ENCODE assay signal across 1 cellular context in genomic region chr1:43067233-43067745, GRCh38.
TF ChIP-seq lines count a peak whose summit lies in the region.

No MANE protein-coding gene starts in this region.

TF ChIP-seq in GM23338, 12 proteins besides CTCF, POLR2A, EP300 and RAD21 (continued from another document):
- TF ChIP-seq EZH2 (IDR thresholded peaks at IDR 0.05; ENCODE audit: low read depth, unreplicated experiment): no peak
- TF ChIP-seq JUNB (IDR thresholded peaks at IDR 0.05; ENCODE audit: unreplicated experiment): no peak
- TF ChIP-seq, protein P1, sequence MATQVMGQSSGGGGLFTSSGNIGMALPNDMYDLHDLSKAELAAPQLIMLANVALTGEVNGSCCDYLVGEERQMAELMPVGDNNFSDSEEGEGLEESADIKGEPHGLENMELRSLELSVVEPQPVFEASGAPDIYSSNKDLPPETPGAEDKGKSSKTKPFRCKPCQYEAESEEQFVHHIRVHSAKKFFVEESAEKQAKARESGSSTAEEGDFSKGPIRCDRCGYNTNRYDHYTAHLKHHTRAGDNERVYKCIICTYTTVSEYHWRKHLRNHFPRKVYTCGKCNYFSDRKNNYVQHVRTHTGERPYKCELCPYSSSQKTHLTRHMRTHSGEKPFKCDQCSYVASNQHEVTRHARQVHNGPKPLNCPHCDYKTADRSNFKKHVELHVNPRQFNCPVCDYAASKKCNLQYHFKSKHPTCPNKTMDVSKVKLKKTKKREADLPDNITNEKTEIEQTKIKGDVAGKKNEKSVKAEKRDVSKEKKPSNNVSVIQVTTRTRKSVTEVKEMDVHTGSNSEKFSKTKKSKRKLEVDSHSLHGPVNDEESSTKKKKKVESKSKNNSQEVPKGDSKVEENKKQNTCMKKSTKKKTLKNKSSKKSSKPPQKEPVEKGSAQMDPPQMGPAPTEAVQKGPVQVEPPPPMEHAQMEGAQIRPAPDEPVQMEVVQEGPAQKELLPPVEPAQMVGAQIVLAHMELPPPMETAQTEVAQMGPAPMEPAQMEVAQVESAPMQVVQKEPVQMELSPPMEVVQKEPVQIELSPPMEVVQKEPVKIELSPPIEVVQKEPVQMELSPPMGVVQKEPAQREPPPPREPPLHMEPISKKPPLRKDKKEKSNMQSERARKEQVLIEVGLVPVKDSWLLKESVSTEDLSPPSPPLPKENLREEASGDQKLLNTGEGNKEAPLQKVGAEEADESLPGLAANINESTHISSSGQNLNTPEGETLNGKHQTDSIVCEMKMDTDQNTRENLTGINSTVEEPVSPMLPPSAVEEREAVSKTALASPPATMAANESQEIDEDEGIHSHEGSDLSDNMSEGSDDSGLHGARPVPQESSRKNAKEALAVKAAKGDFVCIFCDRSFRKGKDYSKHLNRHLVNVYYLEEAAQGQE (IDR thresholded peaks at IDR 0.05; ENCODE audit: unreplicated experiment): no peak
- no peak for TF ChIP-seq EZH2phosphoT487 (IDR thresholded peaks at IDR 0.05; ENCODE audit: unreplicated experiment)
- no peak for TF ChIP-seq ZNF331 (CRISPR knock-in tag; IDR thresholded peaks at IDR 0.05; ENCODE audit: low read depth)
- no peak for TF ChIP-seq ZNF114 (CRISPR knock-in tag; IDR thresholded peaks at IDR 0.05)
- no peak for TF ChIP-seq ZNF462 (CRISPR knock-in tag; IDR thresholded peaks at IDR 0.05)
- TF ChIP-seq CREB1 (CRISPR knock-in tag; IDR thresholded peaks at IDR 0.05; ENCODE audit: low read depth): no peak
- TF ChIP-seq NANOG (IDR thresholded peaks at IDR 0.05; ENCODE audit: borderline replicate concordance): no peak
- TF ChIP-seq STAT1 (IDR thresholded peaks at IDR 0.05; ENCODE audit: unreplicated experiment): no peak
